In the genomic region with DNA sequence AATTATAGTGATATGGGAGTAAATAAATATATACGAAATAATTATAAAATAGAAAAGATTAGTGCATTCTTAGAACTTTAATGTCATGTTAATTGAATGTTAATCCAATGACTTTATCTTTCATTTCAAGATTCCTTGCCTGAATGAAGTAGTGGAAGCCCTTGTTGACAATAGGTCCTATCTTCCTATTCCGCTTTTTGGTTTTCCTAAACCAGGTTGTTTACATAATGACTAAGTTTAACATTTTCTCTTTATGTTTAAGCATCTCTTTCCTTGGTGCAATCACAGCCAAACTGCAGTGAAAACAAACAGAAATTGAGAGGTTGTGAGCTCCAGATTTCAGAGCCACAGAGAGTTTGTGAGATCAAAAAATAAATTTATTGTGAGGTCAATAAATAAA, we compare ENCODE assay signal across 28 cellular contexts.
DNase-seq lines count a peak whose midpoint lies in the region; ATAC-seq, FAIRE-seq and TF ChIP-seq lines count a peak whose summit lies in the region.
"Had no signal": no experiment of that assay in that cellular context is flagged by ENCODE, and none has a peak within 500 bp of the region (broad histone marks: within the 10 kb centered on the region; RNA-seq: fewer than 3 reads in every experiment).

No MANE protein-coding gene starts in this region.

- TF ChIP-seq CTCF in A549 (IDR thresholded peaks at IDR 0.05) = no peak
- TF ChIP-seq CTCF in HFFc6 (IDR thresholded peaks at IDR 0.05) = no peak
- no peak for TF ChIP-seq CTCF in bronchial epithelial cell (IDR thresholded peaks at IDR 0.05; ENCODE audit: insufficient read depth, low read length, severe bottlenecking)

- POLR2A ChIA-PET in A549 (lab: Yijun Ruan, JAX) = no interaction called here

- no peak overlapping the region for H3K27ac ChIP-seq in A549
- H3K27ac ChIP-seq: BLaER1 treated with 17β-estradiol and CSF1 and Interleukin-3, amounts not matched to agents 10 nM and 100 nM; C4-2B had no signal

- peak overlapping the region; percentile 32; the same call in 1 of the 3 replicates for H3K4me2 ChIP-seq in A549
- H3K4me2 ChIP-seq: BLaER1 treated with 17β-estradiol and CSF1 and Interleukin-3, amounts not matched to agents 10 nM and 100 nM had no signal

- H3K4me3 ChIP-seq in A549 (no peak overlapping the region), bronchial epithelial cell (ENCODE audit: low read depth, low read length) (no peak overlapping the region)
- H3K4me3 ChIP-seq: BLaER1 treated with 17β-estradiol and CSF1 and Interleukin-3, amounts not matched to agents 10 nM and 100 nM; GM12878 had no signal

- peak overlapping the region; percentile 36; the same call in 1 of the 2 replicates for H3K27ac Mint-ChIP-seq in HFFc6
- no peak overlapping the region for H3K27ac Mint-ChIP-seq in natural killer cell treated with Interleukin-12 subunit alpha and Interleukin-12 subunit beta and Interleukin-15 and Interleukin-18, amount 100 ng/mL, for 72 hours
- H3K27ac Mint-ChIP-seq: B cell; CD4-positive, alpha-beta T cell; CD8-positive, alpha-beta T cell had no signal

- peaks cover 16% of the 10 kb centered on the region for H3K4me1 Mint-ChIP-seq in HFFc6 (ENCODE audit: low read depth)
- no peaks in the 10 kb centered on the region for H3K4me1 Mint-ChIP-seq in natural killer cell treated with Interleukin-12 subunit alpha and Interleukin-12 subunit beta and Interleukin-15 and Interleukin-18, amount 100 ng/mL, for 72 hours (ENCODE audit: low read depth in 2 of 2)
- H3K4me1 Mint-ChIP-seq: B cell had no signal

- 41% methylated on average over 2 of the region's 2 CpGs for WGBS in A549 (ENCODE audit: missing lambda C conversion rate)

- TF ChIP-seq EP300 in A549 (IDR thresholded peaks at IDR 0.05) = no peak

- peaks cover 12% of the 10 kb centered on the region; the same call in 2 of the 3 replicates for H3K4me1 ChIP-seq in A549
- H3K4me1 ChIP-seq: BLaER1 treated with 17β-estradiol and CSF1 and Interleukin-3, amounts not matched to agents 10 nM and 100 nM; Caco-2 had no signal

- no peak for FAIRE-seq in A549 (lab: Jason Lieb, UNC)
- FAIRE-seq in bronchial epithelial cell (lab: Jason Lieb, UNC) = no peak
- FAIRE-seq: A204.1, D721Med, GM12878, GM12892, GM19239 had no signal

- H3K9me3 ChIP-seq in A549 = no peaks in the 10 kb centered on the region
- H3K9me3 ChIP-seq: BLaER1 treated with 17β-estradiol and CSF1 and Interleukin-3, amounts not matched to agents 10 nM and 100 nM; Caco-2 had no signal

- no peaks in the 10 kb centered on the region for H3K9me3 Mint-ChIP-seq in HFFc6
- H3K9me3 Mint-ChIP-seq in natural killer cell treated with Interleukin-12 subunit alpha and Interleukin-12 subunit beta and Interleukin-15 and Interleukin-18, amount 100 ng/mL, for 72 hours = no peaks in the 10 kb centered on the region
- H3K9me3 Mint-ChIP-seq: CD4-positive, alpha-beta T cell; CD8-positive, alpha-beta T cell had no signal

- no peaks in the 10 kb centered on the region for H3K27me3 Mint-ChIP-seq in HFFc6 (ENCODE audit: insufficient read depth)
- H3K27me3 Mint-ChIP-seq in natural killer cell treated with Interleukin-12 subunit alpha and Interleukin-12 subunit beta and Interleukin-15 and Interleukin-18, amount 100 ng/mL, for 72 hours = no peaks in the 10 kb centered on the region
- H3K27me3 Mint-ChIP-seq: B cell; CD4-positive, alpha-beta T cell had no signal

- H3K4me3 Mint-ChIP-seq in HFFc6 = no peak overlapping the region
- H3K4me3 Mint-ChIP-seq in natural killer cell treated with Interleukin-12 subunit alpha and Interleukin-12 subunit beta and Interleukin-15 and Interleukin-18, amount 100 ng/mL, for 72 hours = no peak overlapping the region
- H3K4me3 Mint-ChIP-seq: B cell; CD4-positive, alpha-beta T cell; CD8-positive, alpha-beta T cell had no signal

- no peaks in the 10 kb centered on the region for H3K27me3 ChIP-seq in bronchial epithelial cell (ENCODE audit: control insufficient read depth, insufficient read depth, low read length)
- H3K27me3 ChIP-seq: BLaER1 treated with 17β-estradiol and CSF1 and Interleukin-3, amounts not matched to agents 10 nM and 100 nM had no signal

- no peak for TF ChIP-seq RAD21 in A549 (conservative IDR thresholded peaks at IDR 0.05 in 1 of 2, IDR thresholded peaks at IDR 0.05 in 1 of 2)

- CTCF ChIA-PET in A549 (lab: Yijun Ruan, JAX) = no interaction called here

- no peaks in the 10 kb centered on the region for H3K36me3 ChIP-seq in bronchial epithelial cell (ENCODE audit: control insufficient read depth, insufficient read depth, low read length)
- H3K36me3 ChIP-seq: BLaER1 treated with 17β-estradiol and CSF1 and Interleukin-3, amounts not matched to agents 10 nM and 100 nM had no signal

- no peak for DNase-seq in A549 (ENCODE audit: low read depth in 1 of 2, low spot score in 1 of 2)
- DNase-seq in HFFc6 = no peak
- peak; percentile 28 for DNase-seq in bronchial epithelial cell (ENCODE audit: low read depth)
- peak; percentile 5 for DNase-seq in fibroblast of peridontal ligament (ENCODE audit: extremely low read depth)
- DNase-seq in DMS 273 (lab: John Stamatoyannopoulos, UW; ENCODE audit: unreplicated experiment) = no peak
- DNase-seq in natural killer cell treated with Interleukin-12 subunit alpha and Interleukin-12 subunit beta and Interleukin-15 and Interleukin-18, amount 100 ng/mL, for 72 hours (ENCODE audit: low spot score) = no peak
- no peak for DNase-seq in activated CD4-positive, alpha-beta T cell treated with anti-CD3 and anti-CD28 coated beads for 48 hours
- DNase-seq: 8988T; AML-193; Caco-2; Calu3; CD4-positive, alpha-beta T cell; CD8-positive, alpha-beta T cell; DMS 273 treated with DMSO at 0.1 percent for 48 hours; DMS153; DMS53; DMS79; DND-41; EL; GDM1 had no signal

- no peak for ATAC-seq in A549
- no peak for ATAC-seq in natural killer cell treated with Interleukin-12 subunit alpha and Interleukin-12 subunit beta and Interleukin-15 and Interleukin-18, amount 100 ng/mL, for 72 hours
- ATAC-seq: CD8-positive, alpha-beta T cell; GM12878 had no signal

- no peak for TF ChIP-seq POLR2A in A549 (IDR thresholded peaks at IDR 0.05; ENCODE audit: low read length)

- H3K36me3 Mint-ChIP-seq in HFFc6 (ENCODE audit: low read depth) = no peaks in the 10 kb centered on the region
- H3K36me3 Mint-ChIP-seq in natural killer cell treated with Interleukin-12 subunit alpha and Interleukin-12 subunit beta and Interleukin-15 and Interleukin-18, amount 100 ng/mL, for 72 hours = no peaks in the 10 kb centered on the region
- H3K36me3 Mint-ChIP-seq: CD8-positive, alpha-beta T cell had no signal

TF ChIP-seq in A549, 52 proteins besides CTCF, POLR2A, EP300 and RAD21:
- TF ChIP-seq JUNB (IDR thresholded peaks at IDR 0.05) (no peak), HDAC2 (IDR thresholded peaks at IDR 0.05) (no peak), EHMT2 (IDR thresholded peaks at IDR 0.05; ENCODE audit: low read depth) (no peak), GATA3 (IDR thresholded peaks at IDR 0.05; ENCODE audit: borderline replicate concordance) (no peak), RNF2 (IDR thresholded peaks at IDR 0.05; ENCODE audit: borderline replicate concordance, low read depth) (no peak), NPAS2 (CRISPR knock-in tag; IDR thresholded peaks at IDR 0.05; ENCODE audit: borderline replicate concordance) (no peak), ZFP36 (IDR thresholded peaks at IDR 0.05; ENCODE audit: borderline replicate concordance, partially characterized antibody) (no peak), FOSB (CRISPR knock-in tag; IDR thresholded peaks at IDR 0.05) (no peak), HEYL (CRISPR knock-in tag; IDR thresholded peaks at IDR 0.05) (no peak), NR3C1 (IDR thresholded peaks at IDR 0.05) (no peak), CBX2 (IDR thresholded peaks at IDR 0.05; ENCODE audit: borderline replicate concordance, low read depth) (no peak), POLR2AphosphoS2 (conservative IDR thresholded peaks at IDR 0.05; ENCODE audit: low read length) (no peak), NFE2L2 (conservative IDR thresholded peaks at IDR 0.05; ENCODE audit: low read length) (no peak), JUN (IDR thresholded peaks at IDR 0.05) (no peak), BHLHE40 (IDR thresholded peaks at IDR 0.05; ENCODE audit: low read depth, low read length) (no peak), ZSCAN20 (CRISPR knock-in tag; IDR thresholded peaks at IDR 0.05) (no peak), MYC (IDR thresholded peaks at IDR 0.05; ENCODE audit: borderline replicate concordance, low read length) (no peak)
- TF ChIP-seq, protein P1, sequence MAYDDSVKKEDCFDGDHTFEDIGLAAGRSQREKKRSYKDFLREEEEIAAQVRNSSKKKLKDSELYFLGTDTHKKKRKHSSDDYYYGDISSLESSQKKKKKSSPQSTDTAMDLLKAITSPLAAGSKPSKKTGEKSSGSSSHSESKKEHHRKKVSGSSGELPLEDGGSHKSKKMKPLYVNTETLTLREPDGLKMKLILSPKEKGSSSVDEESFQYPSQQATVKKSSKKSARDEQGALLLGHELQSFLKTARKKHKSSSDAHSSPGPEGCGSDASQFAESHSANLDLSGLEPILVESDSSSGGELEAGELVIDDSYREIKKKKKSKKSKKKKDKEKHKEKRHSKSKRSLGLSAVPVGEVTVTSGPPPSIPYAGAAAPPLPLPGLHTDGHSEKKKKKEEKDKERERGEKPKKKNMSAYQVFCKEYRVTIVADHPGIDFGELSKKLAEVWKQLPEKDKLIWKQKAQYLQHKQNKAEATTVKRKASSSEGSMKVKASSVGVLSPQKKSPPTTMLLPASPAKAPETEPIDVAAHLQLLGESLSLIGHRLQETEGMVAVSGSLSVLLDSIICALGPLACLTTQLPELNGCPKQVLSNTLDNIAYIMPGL (CRISPR knock-in tag; IDR thresholded peaks at IDR 0.05; ENCODE audit: borderline replicate concordance) = no peak
- TF ChIP-seq, protein P2, sequence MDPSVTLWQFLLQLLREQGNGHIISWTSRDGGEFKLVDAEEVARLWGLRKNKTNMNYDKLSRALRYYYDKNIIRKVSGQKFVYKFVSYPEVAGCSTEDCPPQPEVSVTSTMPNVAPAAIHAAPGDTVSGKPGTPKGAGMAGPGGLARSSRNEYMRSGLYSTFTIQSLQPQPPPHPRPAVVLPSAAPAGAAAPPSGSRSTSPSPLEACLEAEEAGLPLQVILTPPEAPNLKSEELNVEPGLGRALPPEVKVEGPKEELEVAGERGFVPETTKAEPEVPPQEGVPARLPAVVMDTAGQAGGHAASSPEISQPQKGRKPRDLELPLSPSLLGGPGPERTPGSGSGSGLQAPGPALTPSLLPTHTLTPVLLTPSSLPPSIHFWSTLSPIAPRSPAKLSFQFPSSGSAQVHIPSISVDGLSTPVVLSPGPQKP (IDR thresholded peaks at IDR 0.05; ENCODE audit: low read depth, low read length) = no peak
- TF ChIP-seq, protein P3, sequence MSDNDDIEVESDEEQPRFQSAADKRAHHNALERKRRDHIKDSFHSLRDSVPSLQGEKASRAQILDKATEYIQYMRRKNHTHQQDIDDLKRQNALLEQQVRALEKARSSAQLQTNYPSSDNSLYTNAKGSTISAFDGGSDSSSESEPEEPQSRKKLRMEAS (IDR thresholded peaks at IDR 0.05) = no peak

Comparison
In these comparisons a context has a peak if more than half of its experiments do, and no peak if none do; other contexts are left out.
1. DNase-seq: peak in bronchial epithelial cell (single experiment) and fibroblast of peridontal ligament (single experiment); none in A549 (0 of 2), HFFc6 (single experiment), DMS 273 (single experiment), natural killer cell treated with Interleukin-12 subunit alpha and Interleukin-12 subunit beta and Interleukin-15 and Interleukin-18, amount 100 ng/mL, for 72 hours (single experiment) and activated CD4-positive, alpha-beta T cell treated with anti-CD3 and anti-CD28 coated beads for 48 hours (single experiment).